In genomic region chr1:18926315-18927081, GRCh38 we compare ENCODE assay signal across 8 cellular contexts. TPM values are rescaled to one million over a fixed set of nuclear protein-coding genes. Genes with fewer than 3 reads are reported as not detected.
DNase-seq lines count a peak whose midpoint lies in the region; ATAC-seq, FAIRE-seq and TF ChIP-seq lines count a peak whose summit lies in the region.

No MANE protein-coding gene starts in this region.

- TF ChIP-seq CTCF in Panc1 (IDR thresholded peaks at IDR 0.05): no peak

- H3K36me3 ChIP-seq in Panc1 (ENCODE audit: control insufficient read depth, insufficient read depth, low read length): no peaks in the 10 kb centered on the region
- H3K36me3 ChIP-seq in skeletal muscle tissue (ENCODE audit: control insufficient read depth in 3 of 3, insufficient read depth in 3 of 3, low read length in 3 of 3): no peaks in the 10 kb centered on the region

- peak overlapping the region in 2 of 3 donors; percentile 40 to 51 for H3K9ac ChIP-seq in skeletal muscle tissue (ENCODE audit: low read depth in 1 of 3, low read length in 3 of 3)

- intact Hi-C loops in Panc1 (cut with micrococcal nuclease; ENCODE audit: unreplicated experiment): no loop called here

- H3K9me3 ChIP-seq in Panc1 (ENCODE audit: control insufficient read depth, insufficient read depth, low read depth, low read length) (no peaks in the 10 kb centered on the region), skeletal muscle tissue (ENCODE audit: control insufficient read depth in 3 of 3, low read length in 3 of 3) (no peaks in the 10 kb centered on the region)

- peak overlapping the region in 1 of 2 experiments; percentile 17; a peak in 1 of 4 replicates for H3K4me3 ChIP-seq in Panc1 (ENCODE audit: low read depth in 2 of 2, low read length in 2 of 2)
- H3K4me3 ChIP-seq in skeletal muscle tissue (ENCODE audit: low read length in 3 of 3): peak overlapping the region in 1 of 3 donors; percentile 20

- CTCF ChIA-PET in Panc1 (lab: Charles Lee): interaction anchor here (0.7 to 2.4 kb wide), 2 partner anchors 13 to 28 kb away, joined by 8 to 15 read pairs; no protein-coding TSS in a partner anchor

- POLR2A ChIA-PET in Panc1 (lab: Charles Lee): no interaction called here

- DNase-seq in GM12891 (ENCODE audit: insufficient read length, low spot score): peak; percentile 91
- peak; percentile 88 for DNase-seq in Panc1 (ENCODE audit: low read depth, low spot score)
- DNase-seq in activated T-helper 1 cell treated with Interleukin-2 at 50 U/mL for 16 hours (ENCODE audit: low read depth): peak; percentile 69
- DNase-seq in foreskin melanocyte: peak; percentile 92
- no peak for DNase-seq in medulla oblongata (ENCODE audit: extremely low spot score)
- DNase-seq in SHP77 (lab: John Stamatoyannopoulos, UW): no peak

- ATAC-seq in HG02870 (IDR thresholded peaks at IDR 0.05; ENCODE audit: unreplicated experiment): peak; percentile 56
- peak; percentile 75 for ATAC-seq in Panc1

- TF ChIP-seq POLR2A in GM12891 (IDR thresholded peaks at IDR 0.05; ENCODE audit: low read depth, low read length): peak; percentile 71; the same call in 1 of the 2 replicates

- H3K27me3 ChIP-seq in Panc1 (ENCODE audit: control insufficient read depth, insufficient read depth, low read length) (no peaks in the 10 kb centered on the region), skeletal muscle tissue (ENCODE audit: control insufficient read depth in 3 of 3, insufficient read depth in 3 of 3, low read length in 3 of 3) (no peaks in the 10 kb centered on the region)

- H3K4me1 ChIP-seq in Panc1 (ENCODE audit: control insufficient read depth, insufficient read depth, low read length) (peaks cover 86% of the 10 kb centered on the region), skeletal muscle tissue (ENCODE audit: control insufficient read depth in 3 of 3, insufficient read depth in 3 of 3, low read length in 3 of 3) (peaks cover 60 to 62% (median 61%) of the 10 kb centered on the region in 3 donors)

- BruUV-seq in Panc1 (replicated peaks; lab: Mats Ljungman, UMichigan): no TSS peak

- no peak for FAIRE-seq in GM12891 (lab: Jason Lieb, UNC)

- H3K27ac ChIP-seq in Panc1 (ENCODE audit: low read length) (peak overlapping the region; percentile 95), skeletal muscle tissue (ENCODE audit: low read depth, low read length) (peak overlapping the region; percentile 66)

- in situ Hi-C loops in Panc1 (cut with HindIII; ENCODE audit: low pct_unique_long_range_greater_than_20kb, low sequenced_read_pairs): no loop called here

TF ChIP-seq in GM12891, 5 proteins besides CTCF, POLR2A, EP300 and RAD21:
- peak; percentile 84 for TF ChIP-seq SPI1 (IDR thresholded peaks at IDR 0.05; ENCODE audit: low read depth, low read length)
- no peak; the same call in none of the 2 replicates for TF ChIP-seq POU2F2 (IDR thresholded peaks at IDR 0.05; ENCODE audit: low read depth, low read length)
- TF ChIP-seq PAX5 (IDR thresholded peaks at IDR 0.05; ENCODE audit: insufficient read depth, low read length, severe bottlenecking): no peak
- TF ChIP-seq TAF1 (IDR thresholded peaks at IDR 0.05; ENCODE audit: low read depth, low read length): peak; percentile 78; the same call in 1 of the 2 replicates
- peak; percentile 72; the same call in 1 of the 2 replicates for TF ChIP-seq POLR2AphosphoS5 (IDR thresholded peaks at IDR 0.05; ENCODE audit: low read depth, low read length)

RNA-seq across cellular contexts. Expression of gene ALDH4A1, which starts 24.1 kb away (rescaled TPM):
- 8.5 TPM for polyA plus RNA-seq in GM12891 (2012; ENCODE audit: low read depth, missing spikeins)
- total RNA-seq in Panc1 (2021; ENCODE audit: unreplicated experiment): 21.7 TPM
- 41.3 TPM for polyA plus RNA-seq in Panc1 (2012; ENCODE audit: insufficient read length)
- 6.3 TPM for total RNA-seq in skeletal muscle tissue

RNA-seq across cellular contexts. Expression of gene IFFO2, which starts 30.0 kb away (rescaled TPM):
- polyA plus RNA-seq in GM12891 (2012; ENCODE audit: low read depth, missing spikeins): 8.1 TPM
- 59.4 TPM for total RNA-seq in Panc1 (2021; ENCODE audit: unreplicated experiment)
- polyA plus RNA-seq in Panc1 (2012; ENCODE audit: insufficient read length): 53.4 TPM
- 3.7 TPM for total RNA-seq in skeletal muscle tissue

Comparison
In these comparisons a context has a peak if more than half of its experiments do, and no peak if none do; other contexts are left out.
1. DNase-seq: peak in GM12891 (single experiment), Panc1 (single experiment), activated T-helper 1 cell treated with Interleukin-2 at 50 U/mL for 16 hours (single experiment) and foreskin melanocyte (single experiment); none in medulla oblongata (single experiment) and SHP77 (0 of 2).
2. RNA of gene IFFO2, which starts 30.0 kb away (total RNA-seq): 59.4 TPM in Panc1 (single experiment); 3.7 TPM in skeletal muscle tissue (single experiment); every median in the first group is over 10 times any median in the second.